Comparison of ENCODE assay signal across 13 cellular contexts in genomic region chr16:68200120-68200783, GRCh38. TPM values are rescaled to one million over a fixed set of nuclear protein-coding genes. Genes with fewer than 3 reads are reported as not detected.
A peak's percentile ranks its signal among the peaks of the same experiment; 100 is the strongest.
DNase-seq lines count a peak whose midpoint lies in the region; ATAC-seq, FAIRE-seq and TF ChIP-seq lines count a peak whose summit lies in the region.
"Had no signal": no experiment of that assay in that cellular context is flagged by ENCODE, and none has a peak within 500 bp of the region (broad histone marks: within the 10 kb centered on the region; RNA-seq: fewer than 3 reads in every experiment).

No MANE protein-coding gene starts in this region.

- H3K4me3 ChIP-seq in RWPE2 (ENCODE audit: severe bottlenecking), result no peak overlapping the region
- no peak overlapping the region for H3K4me3 ChIP-seq in small intestine (ENCODE audit: low read depth in 1 of 2, low read length in 2 of 2)
- H3K4me3 ChIP-seq: SK-N-MC, vagina had no signal

- H3K27ac ChIP-seq in RWPE2 (ENCODE audit: poor library complexity, severe bottlenecking) (no peak overlapping the region), small intestine (ENCODE audit: low read depth in 1 of 2, low read length in 1 of 2) (no peak overlapping the region)
- H3K27ac ChIP-seq: HL-60, SK-N-MC, vagina had no signal

- no peak overlapping the region for H3K4me3 Mint-ChIP-seq in activated CD4-positive, alpha-beta T cell treated with anti-CD3 and anti-CD28 coated beads, Interleukin-2, amount 10 ng/mL, durations not matched to agents 24 days and 14 days

- H3K9me3 Mint-ChIP-seq in activated CD4-positive, alpha-beta T cell treated with anti-CD3 and anti-CD28 coated beads, Interleukin-2, amount 10 ng/mL, durations not matched to agents 24 days and 14 days, result no peaks in the 10 kb centered on the region

- H3K4me1 ChIP-seq in RWPE2 (ENCODE audit: insufficient read depth, poor library complexity, severe bottlenecking) (peaks cover 6% of the 10 kb centered on the region), small intestine (ENCODE audit: control insufficient read depth in 2 of 2, insufficient read depth in 1 of 2, low read depth in 1 of 2, low read length in 1 of 2) (no peaks in the 10 kb centered on the region)
- H3K4me1 ChIP-seq: vagina had no signal

- no peak for DNase-seq in activated CD4-positive, alpha-beta T cell treated with anti-CD3 and anti-CD28 coated beads, Interleukin-2, amount 10 ng/mL, durations not matched to agents 24 days and 14 days
- DNase-seq in activated CD4-positive, alpha-beta T cell treated with anti-CD3 and anti-CD28 coated beads for 48 hours, result no peak
- DNase-seq in RWPE2 (ENCODE audit: low spot score) (no peak), small intestine (peak; percentile 6), G401 (ENCODE audit: low spot score) (no peak)
- no peak for DNase-seq in activated CD4-positive, alpha-beta T cell treated with anti-CD3 and anti-CD28 coated beads, Interleukin-2, amount 50 U/mL, for 48 hours
- DNase-seq: foreskin melanocyte, NCI-H1694 treated with DMSO at 0.1 percent for 48 hours had no signal

- no peak for FAIRE-seq in small intestine (lab: Jason Lieb, UNC)

- peak overlapping the region; percentile 54 for H3K27ac Mint-ChIP-seq in activated CD4-positive, alpha-beta T cell treated with anti-CD3 and anti-CD28 coated beads, Interleukin-2, amount 10 ng/mL, durations not matched to agents 24 days and 14 days

- ATAC-seq in RWPE2 (ENCODE audit: low read depth) (peak; percentile 66), esophagus mucosa (peak; percentile 41), GM21360 (IDR thresholded peaks at IDR 0.05; ENCODE audit: unreplicated experiment) (no peak)

- H3K27me3 ChIP-seq in RWPE2 (ENCODE audit: insufficient read depth, poor library complexity, severe bottlenecking) (no peaks in the 10 kb centered on the region), small intestine (ENCODE audit: control insufficient read depth in 2 of 2, insufficient read depth in 2 of 2, low read length in 2 of 2) (no peaks in the 10 kb centered on the region)
- H3K27me3 ChIP-seq: vagina had no signal

- in situ Hi-C loops in G401 (cut with HindIII; ENCODE audit: low sequenced_read_pairs), result no loop called here

- H3K36me3 Mint-ChIP-seq in activated CD4-positive, alpha-beta T cell treated with anti-CD3 and anti-CD28 coated beads, Interleukin-2, amount 10 ng/mL, durations not matched to agents 24 days and 14 days (ENCODE audit: low read depth), result peaks cover 15% of the 10 kb centered on the region

- H3K9me3 ChIP-seq in RWPE2 (ENCODE audit: severe bottlenecking), result no peaks in the 10 kb centered on the region
- H3K9me3 ChIP-seq in small intestine (ENCODE audit: control insufficient read depth, low read depth), result no peaks in the 10 kb centered on the region
- H3K9me3 ChIP-seq: vagina had no signal

- H3K36me3 ChIP-seq in RWPE2 (ENCODE audit: low read depth), result no peaks in the 10 kb centered on the region
- H3K36me3 ChIP-seq in small intestine (ENCODE audit: control insufficient read depth in 2 of 2, insufficient read depth in 2 of 2, low read length in 2 of 2), result peaks cover 0 to 2% of the 10 kb centered on the region in 2 donors
- H3K36me3 ChIP-seq: vagina had no signal

- TF ChIP-seq CTCF in RWPE2 (IDR thresholded peaks at IDR 0.05; ENCODE audit: poor library complexity, severe bottlenecking), result no peak

- H3K27me3 Mint-ChIP-seq in activated CD4-positive, alpha-beta T cell treated with anti-CD3 and anti-CD28 coated beads, Interleukin-2, amount 10 ng/mL, durations not matched to agents 24 days and 14 days, result no peaks in the 10 kb centered on the region

- intact Hi-C loops in activated CD4-positive, alpha-beta T cell treated with anti-CD3 and anti-CD28 coated beads, Interleukin-2, amount 10 ng/mL, durations not matched to agents 24 days and 14 days (cut with micrococcal nuclease), result no loop called here

- peaks cover 10% of the 10 kb centered on the region for H3K4me1 Mint-ChIP-seq in activated CD4-positive, alpha-beta T cell treated with anti-CD3 and anti-CD28 coated beads, Interleukin-2, amount 10 ng/mL, durations not matched to agents 24 days and 14 days

- WGBS in small intestine, 3 donors, result 47 to 49% (median 47%) methylated on average over 3 of the region's 3 CpGs

RNA-seq across cellular contexts. Expression of gene ESRP2, which starts 35.7 kb away (rescaled TPM):
- total RNA-seq in activated CD4-positive, alpha-beta T cell treated with anti-CD3 and anti-CD28 coated beads, Interleukin-2, amount 10 ng/mL, durations not matched to agents 24 days and 14 days, result 0.07 and 0.09 TPM in 2 replicates
- total RNA-seq in esophagus mucosa, result 82.1 TPM
- polyA plus RNA-seq in small intestine, result 10 to 100 TPM; 14.3 to 21.5 (median 15.9) TPM
- total RNA-seq in G401 (2014; rRNA removed; shearing (Covaris generic)), result 0.10 TPM in 1 of 2 replicates, not detected in the other

RNA-seq across cellular contexts. Expression of gene PLA2G15, which starts 44.9 kb away (rescaled TPM):
- 7.2 and 8.4 TPM in 2 replicates for total RNA-seq in activated CD4-positive, alpha-beta T cell treated with anti-CD3 and anti-CD28 coated beads, Interleukin-2, amount 10 ng/mL, durations not matched to agents 24 days and 14 days
- 4.8 TPM for total RNA-seq in esophagus mucosa
- 1 to 10 TPM; 5.4 to 7.4 (median 5.7) TPM for polyA plus RNA-seq in small intestine
- 15.3 and 19.7 TPM in 2 replicates for total RNA-seq in G401 (2014; rRNA removed; shearing (Covaris generic))

Comparison
In these comparisons a context has a peak if more than half of its experiments do, and no peak if none do; other contexts are left out.
1. RNA of gene ESRP2, which starts 35.7 kb away (total RNA-seq): 82.1 TPM in esophagus mucosa (single experiment); 0.10 TPM in G401 and 0.07 to 0.09 TPM in activated CD4-positive, alpha-beta T cell treated with anti-CD3 and anti-CD28 coated beads, Interleukin-2, amount 10 ng/mL, durations not matched to agents 24 days and 14 days; every median in the first group is over 10 times any median in the second.